ENCODE assay signal across 1 cellular context in genomic region chr3:46297658-46298423, GRCh38.
TF ChIP-seq lines count a peak whose summit lies in the region.

No MANE protein-coding gene starts in this region.

TF ChIP-seq in GM23338, 12 proteins besides CTCF, POLR2A, EP300 and RAD21 (continued from another document):
- TF ChIP-seq ZNF462 (CRISPR knock-in tag; IDR thresholded peaks at IDR 0.05) (no peak), JUNB (IDR thresholded peaks at IDR 0.05; ENCODE audit: unreplicated experiment) (no peak), EZH2phosphoT487 (IDR thresholded peaks at IDR 0.05; ENCODE audit: unreplicated experiment) (no peak), ETS1 (IDR thresholded peaks at IDR 0.05) (no peak), STAT1 (IDR thresholded peaks at IDR 0.05; ENCODE audit: unreplicated experiment) (no peak)
